In genomic region chr1:8201331-8201861, GRCh38 we compare ENCODE assay signal across 12 cellular contexts.
DNase-seq lines count a peak whose midpoint lies in the region; ATAC-seq, FAIRE-seq and TF ChIP-seq lines count a peak whose summit lies in the region.
"Had no signal": no experiment of that assay in that cellular context is flagged by ENCODE, and none has a peak within 500 bp of the region (broad histone marks: within the 10 kb centered on the region; RNA-seq: fewer than 3 reads in every experiment).

No MANE protein-coding gene starts in this region.

- H3K27ac Mint-ChIP-seq in astrocyte (ENCODE audit: unreplicated experiment) = peak overlapping the region; percentile 77
- no peak overlapping the region for H3K27ac Mint-ChIP-seq in activated CD8-positive, alpha-beta T cell treated with anti-CD3 and anti-CD28 coated beads for 36 hours
- H3K27ac Mint-ChIP-seq: naive thymus-derived CD4-positive, alpha-beta T cell had no signal

- H4K20me1 ChIP-seq in astrocyte (ENCODE audit: insufficient read depth, low read length) = no peaks in the 10 kb centered on the region

- no peaks in the 10 kb centered on the region for H3K27me3 Mint-ChIP-seq in astrocyte (ENCODE audit: low read depth, unreplicated experiment)
- no peaks in the 10 kb centered on the region for H3K27me3 Mint-ChIP-seq in activated CD8-positive, alpha-beta T cell treated with anti-CD3 and anti-CD28 coated beads for 36 hours
- H3K27me3 Mint-ChIP-seq: naive thymus-derived CD4-positive, alpha-beta T cell had no signal

- no peak for TF ChIP-seq CTCF in astrocyte (IDR thresholded peaks at IDR 0.05; ENCODE audit: insufficient read depth, low read depth, low read length)
- no peak for TF ChIP-seq CTCF in activated CD8-positive, alpha-beta T cell treated with anti-CD3 and anti-CD28 coated beads for 36 hours (IDR thresholded peaks at IDR 0.05)

- H3K9ac ChIP-seq in astrocyte (ENCODE audit: low read length) (peak overlapping the region; percentile 46), iPS-20b (ENCODE audit: low read depth, low read length) (no peak overlapping the region), rectal smooth muscle tissue (ENCODE audit: low read length) (no peak overlapping the region)

- H3K4me3 ChIP-seq in astrocyte (ENCODE audit: insufficient read depth, low read depth, low read length) (no peak overlapping the region), iPS-20b (ENCODE audit: low read length) (no peak overlapping the region), rectal smooth muscle tissue (ENCODE audit: low read length) (no peak overlapping the region)

- H3K9me3 Mint-ChIP-seq in astrocyte (ENCODE audit: unreplicated experiment) = peaks cover 6% of the 10 kb centered on the region
- no peaks in the 10 kb centered on the region for H3K9me3 Mint-ChIP-seq in activated CD8-positive, alpha-beta T cell treated with anti-CD3 and anti-CD28 coated beads for 36 hours
- H3K9me3 Mint-ChIP-seq: activated T-cell treated with anti-CD3 and anti-CD28 coated beads, Interleukin-2, amount 50 U/mL, for 4 hours; naive thymus-derived CD4-positive, alpha-beta T cell had no signal

- H3K4me1 Mint-ChIP-seq in astrocyte (ENCODE audit: low read depth, unreplicated experiment) = peaks cover 36% of the 10 kb centered on the region
- peaks cover 5% of the 10 kb centered on the region for H3K4me1 Mint-ChIP-seq in activated CD8-positive, alpha-beta T cell treated with anti-CD3 and anti-CD28 coated beads for 36 hours (ENCODE audit: low read depth)

- H3K27me3 ChIP-seq in astrocyte (ENCODE audit: insufficient read depth, low read length) (no peaks in the 10 kb centered on the region), iPS-20b (ENCODE audit: insufficient read depth, low read length) (no peaks in the 10 kb centered on the region), rectal smooth muscle tissue (ENCODE audit: control insufficient read depth, insufficient read depth, low read length) (no peaks in the 10 kb centered on the region)

- intact Hi-C loops in left colon (cut with DNase I, micrococcal nuclease) = no loop called here
- intact Hi-C loops in activated CD8-positive, alpha-beta T cell treated with anti-CD3 and anti-CD28 coated beads for 36 hours (cut with micrococcal nuclease) = no loop called here

- H3K36me3 ChIP-seq in astrocyte (ENCODE audit: insufficient read depth, low read length) = no peaks in the 10 kb centered on the region
- H3K36me3 ChIP-seq in iPS-20b (ENCODE audit: insufficient read depth, low read depth, low read length) = no peaks in the 10 kb centered on the region
- H3K36me3 ChIP-seq in rectal smooth muscle tissue (ENCODE audit: control insufficient read depth, insufficient read depth, low read length) = no peaks in the 10 kb centered on the region

- peak overlapping the region; percentile 65 for H3K27ac ChIP-seq in astrocyte (ENCODE audit: low read depth, low read length)
- H3K27ac ChIP-seq in iPS-20b (ENCODE audit: low read length) = peak overlapping the region; percentile 36
- peak overlapping the region; percentile 98 for H3K27ac ChIP-seq in rectal smooth muscle tissue (ENCODE audit: low read depth, low read length)

- no peak for ATAC-seq in left colon
- no peak for ATAC-seq in activated CD8-positive, alpha-beta T cell treated with anti-CD3 and anti-CD28 coated beads for 36 hours
- ATAC-seq: activated T-cell treated with anti-CD3 and anti-CD28 coated beads, Interleukin-2, amount 50 U/mL, for 4 hours; naive thymus-derived CD4-positive, alpha-beta T cell had no signal

- DNase-seq in EH (ENCODE audit: low read depth) (peak; percentile 37), astrocyte (ENCODE audit: low read depth) (peak; percentile 49), left colon (no peak), NCI-H1417 (lab: John Stamatoyannopoulos, UW) (no peak), NCI-H2107 (lab: John Stamatoyannopoulos, UW) (no peak)
- DNase-seq in activated CD8-positive, alpha-beta T cell treated with anti-CD3 and anti-CD28 coated beads for 36 hours = no peak
- DNase-seq: activated T-cell treated with anti-CD3 and anti-CD28 coated beads, Interleukin-2, amount 50 U/mL, for 4 hours; naive thymus-derived CD4-positive, alpha-beta T cell; NCI-H2171 treated with DMSO at 0.1 percent for 48 hours; T-helper 1 cell had no signal

- H3K79me2 ChIP-seq in astrocyte (ENCODE audit: insufficient read depth, low read length) = no peaks in the 10 kb centered on the region

- no peaks in the 10 kb centered on the region for H3K36me3 Mint-ChIP-seq in astrocyte (ENCODE audit: low read depth, unreplicated experiment)
- H3K36me3 Mint-ChIP-seq in activated CD8-positive, alpha-beta T cell treated with anti-CD3 and anti-CD28 coated beads for 36 hours (ENCODE audit: low read depth) = no peaks in the 10 kb centered on the region

- POLR2A ChIA-PET in activated CD8-positive, alpha-beta T cell treated with anti-CD3 and anti-CD28 coated beads for 36 hours (lab: Charles Lee) = no interaction called here

- H3K4me3 Mint-ChIP-seq in astrocyte (ENCODE audit: unreplicated experiment) = no peak overlapping the region
- H3K4me3 Mint-ChIP-seq in activated CD8-positive, alpha-beta T cell treated with anti-CD3 and anti-CD28 coated beads for 36 hours = no peak overlapping the region
- H3K4me3 Mint-ChIP-seq: activated T-cell treated with anti-CD3 and anti-CD28 coated beads, Interleukin-2, amount 50 U/mL, for 4 hours; naive thymus-derived CD4-positive, alpha-beta T cell had no signal

- no peak overlapping the region for H2AFZ ChIP-seq in astrocyte (ENCODE audit: low read depth, low read length)

- H3K4me1 ChIP-seq in astrocyte (ENCODE audit: insufficient read depth, low read length) (peaks cover 44% of the 10 kb centered on the region), iPS-20b (ENCODE audit: insufficient read depth, low read length) (peaks cover 12% of the 10 kb centered on the region), rectal smooth muscle tissue (ENCODE audit: control insufficient read depth, insufficient read depth, low read length) (peaks cover 36% of the 10 kb centered on the region)

- H3K9me3 ChIP-seq in astrocyte (ENCODE audit: insufficient read depth, low read depth, low read length) = no peaks in the 10 kb centered on the region
- no peaks in the 10 kb centered on the region for H3K9me3 ChIP-seq in iPS-20b (ENCODE audit: insufficient read depth, low read depth, low read length)

- CTCF ChIA-PET in activated CD8-positive, alpha-beta T cell treated with anti-CD3 and anti-CD28 coated beads for 36 hours (lab: Charles Lee) = interaction anchor here (1.5 kb wide), 2 partner anchors 33 to 148 kb away, joined by 4 to 5 read pairs; no protein-coding TSS in a partner anchor

- peak overlapping the region; percentile 77 for H3K4me2 ChIP-seq in astrocyte (ENCODE audit: low read length)

- FAIRE-seq in astrocyte (lab: Jason Lieb, UNC) = no peak

Comparison
In these comparisons a context has a peak if more than half of its experiments do, and no peak if none do; other contexts are left out.
1. DNase-seq: peak in EH (single experiment) and astrocyte (single experiment); none in left colon (0 of 2), NCI-H1417 (0 of 3), NCI-H2107 (single experiment) and activated CD8-positive, alpha-beta T cell treated with anti-CD3 and anti-CD28 coated beads for 36 hours (single experiment).
2. H3K27ac ChIP-seq: peak in every context shown above with its lines; median percentile 98 in rectal smooth muscle tissue; 65 in astrocyte; 36 in iPS-20b.